In genomic region chr19:50899549-50899948, GRCh38 we compare ENCODE assay signal across 1 cellular context.
TF ChIP-seq lines count a peak whose summit lies in the region.

No MANE protein-coding gene starts in this region.

TF ChIP-seq in H1, 55 proteins besides CTCF, POLR2A, EP300 and RAD21:
- TF ChIP-seq SP2 (IDR thresholded peaks at IDR 0.05; ENCODE audit: low read length) = no peak
- TF ChIP-seq CBX5 (IDR thresholded peaks at IDR 0.05; ENCODE audit: low read depth, low read length) = no peak
- no peak for TF ChIP-seq TBP (IDR thresholded peaks at IDR 0.05; ENCODE audit: low read depth, low read length)
- no peak for TF ChIP-seq YY1 (IDR thresholded peaks at IDR 0.05; ENCODE audit: low read depth, low read length)
- TF ChIP-seq MAFK (IDR thresholded peaks at IDR 0.05; ENCODE audit: low read depth, low read length) = no peak
